In the genomic region with DNA sequence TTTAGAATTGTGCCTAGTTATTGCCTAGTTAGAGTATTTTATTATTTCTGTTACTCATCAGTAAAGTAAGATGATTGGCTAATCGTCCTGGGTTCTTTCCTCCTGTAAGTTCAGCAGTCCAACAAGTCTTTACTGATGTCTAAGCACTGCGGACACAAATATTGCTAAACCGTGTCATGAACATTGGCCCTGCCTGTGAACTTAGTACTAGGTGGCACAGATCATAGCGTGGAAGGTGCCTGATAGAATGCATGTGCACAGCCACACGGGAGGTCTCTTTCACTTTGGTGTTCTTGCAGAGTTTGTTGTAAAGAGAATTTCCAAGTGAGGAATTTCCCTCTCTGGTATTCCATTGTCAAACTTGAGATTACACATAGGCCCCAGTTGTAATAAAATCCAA, we compare ENCODE assay signal across 1 cellular context.
TF ChIP-seq lines count a peak whose summit lies in the region.

No MANE protein-coding gene starts in this region.

TF ChIP-seq in HepG2, 621 proteins besides CTCF, POLR2A, EP300 and RAD21 (continued from another document and continues in another):
- TF ChIP-seq, protein P1, sequence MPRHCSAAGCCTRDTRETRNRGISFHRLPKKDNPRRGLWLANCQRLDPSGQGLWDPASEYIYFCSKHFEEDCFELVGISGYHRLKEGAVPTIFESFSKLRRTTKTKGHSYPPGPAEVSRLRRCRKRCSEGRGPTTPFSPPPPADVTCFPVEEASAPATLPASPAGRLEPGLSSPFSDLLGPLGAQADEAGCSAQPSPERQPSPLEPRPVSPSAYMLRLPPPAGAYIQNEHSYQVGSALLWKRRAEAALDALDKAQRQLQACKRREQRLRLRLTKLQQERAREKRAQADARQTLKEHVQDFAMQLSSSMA (CRISPR knock-in tag; IDR thresholded peaks at IDR 0.05), result no peak
- TF ChIP-seq ZNF883 (CRISPR knock-in tag; IDR thresholded peaks at IDR 0.05; ENCODE audit: not compliant biosample characterization), result no peak
- peak; percentile 41; the same call in 1 of the 2 replicates for TF ChIP-seq ZNF124 (CRISPR knock-in tag; IDR thresholded peaks at IDR 0.05)
- no peak for TF ChIP-seq ATF7 (IDR thresholded peaks at IDR 0.05)
- no peak for TF ChIP-seq ATF7 (CRISPR knock-in tag; IDR thresholded peaks at IDR 0.05)
- TF ChIP-seq ZNF530 (CRISPR knock-in tag; IDR thresholded peaks at IDR 0.05; ENCODE audit: low read depth), result no peak
- 0 out of 2 replicates have a peak, but pooled peaks have one; percentile 65 for TF ChIP-seq HHEX (CRISPR knock-in tag; IDR thresholded peaks at IDR 0.05)
- no peak for TF ChIP-seq ZNF17 (CRISPR knock-in tag; IDR thresholded peaks at IDR 0.05)
- TF ChIP-seq ISX (CRISPR knock-in tag; conservative IDR thresholded peaks at IDR 0.05), result no peak
- TF ChIP-seq GZF1 (CRISPR knock-in tag; IDR thresholded peaks at IDR 0.05), result no peak
- peak; percentile 52; the same call in 1 of the 2 replicates for TF ChIP-seq RXRA (CRISPR knock-in tag; IDR thresholded peaks at IDR 0.05)
- no peak for TF ChIP-seq ZNF337 (CRISPR knock-in tag; IDR thresholded peaks at IDR 0.05; ENCODE audit: borderline replicate concordance, low read depth)
- no peak for TF ChIP-seq ZBTB42 (CRISPR knock-in tag; IDR thresholded peaks at IDR 0.05)
- TF ChIP-seq GABPA (IDR thresholded peaks at IDR 0.05; ENCODE audit: low read depth, low read length), result no peak
- peak; percentile 54; the same call in 1 of the 2 replicates for TF ChIP-seq GABPA (CRISPR knock-in tag; IDR thresholded peaks at IDR 0.05; ENCODE audit: low read depth)
- peak; percentile 61; the same call in 1 of the 2 replicates for TF ChIP-seq ISL2 (CRISPR knock-in tag; IDR thresholded peaks at IDR 0.05)
- TF ChIP-seq, protein P2, sequence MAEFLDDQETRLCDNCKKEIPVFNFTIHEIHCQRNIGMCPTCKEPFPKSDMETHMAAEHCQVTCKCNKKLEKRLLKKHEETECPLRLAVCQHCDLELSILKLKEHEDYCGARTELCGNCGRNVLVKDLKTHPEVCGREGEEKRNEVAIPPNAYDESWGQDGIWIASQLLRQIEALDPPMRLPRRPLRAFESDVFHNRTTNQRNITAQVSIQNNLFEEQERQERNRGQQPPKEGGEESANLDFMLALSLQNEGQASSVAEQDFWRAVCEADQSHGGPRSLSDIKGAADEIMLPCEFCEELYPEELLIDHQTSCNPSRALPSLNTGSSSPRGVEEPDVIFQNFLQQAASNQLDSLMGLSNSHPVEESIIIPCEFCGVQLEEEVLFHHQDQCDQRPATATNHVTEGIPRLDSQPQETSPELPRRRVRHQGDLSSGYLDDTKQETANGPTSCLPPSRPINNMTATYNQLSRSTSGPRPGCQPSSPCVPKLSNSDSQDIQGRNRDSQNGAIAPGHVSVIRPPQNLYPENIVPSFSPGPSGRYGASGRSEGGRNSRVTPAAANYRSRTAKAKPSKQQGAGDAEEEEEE (CRISPR knock-in tag; IDR thresholded peaks at IDR 0.05; ENCODE audit: borderline replicate concordance), result no peak
- no peak for TF ChIP-seq CCAR2 (optimal IDR thresholded peaks at IDR 0.05; ENCODE audit: low read depth, low read length)
- TF ChIP-seq ONECUT2 (CRISPR knock-in tag; IDR thresholded peaks at IDR 0.05), result no peak
- TF ChIP-seq, protein P3, sequence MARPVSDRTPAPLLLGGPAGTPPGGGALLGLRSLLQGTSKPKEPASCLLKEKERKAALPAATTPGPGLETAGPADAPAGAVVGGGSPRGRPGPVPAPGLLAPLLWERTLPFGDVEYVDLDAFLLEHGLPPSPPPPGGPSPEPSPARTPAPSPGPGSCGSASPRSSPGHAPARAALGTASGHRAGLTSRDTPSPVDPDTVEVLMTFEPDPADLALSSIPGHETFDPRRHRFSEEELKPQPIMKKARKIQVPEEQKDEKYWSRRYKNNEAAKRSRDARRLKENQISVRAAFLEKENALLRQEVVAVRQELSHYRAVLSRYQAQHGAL (CRISPR knock-in tag; IDR thresholded peaks at IDR 0.05; ENCODE audit: not compliant biosample characterization), result no peak
- no peak for TF ChIP-seq TAF15 (IDR thresholded peaks at IDR 0.05; ENCODE audit: low read depth, low read length, poor library complexity, severe bottlenecking)
- TF ChIP-seq ZNF513 (CRISPR knock-in tag; conservative IDR thresholded peaks at IDR 0.05), result no peak
- TF ChIP-seq, protein P4, sequence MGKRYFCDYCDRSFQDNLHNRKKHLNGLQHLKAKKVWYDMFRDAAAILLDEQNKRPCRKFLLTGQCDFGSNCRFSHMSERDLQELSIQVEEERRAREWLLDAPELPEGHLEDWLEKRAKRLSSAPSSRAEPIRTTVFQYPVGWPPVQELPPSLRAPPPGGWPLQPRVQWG (CRISPR knock-in tag; IDR thresholded peaks at IDR 0.05; ENCODE audit: borderline replicate concordance, low read depth), result no peak
- peak; percentile 95 for TF ChIP-seq SALL1 (CRISPR knock-in tag; IDR thresholded peaks at IDR 0.05)
- no peak for TF ChIP-seq NFATC3 (CRISPR knock-in tag; IDR thresholded peaks at IDR 0.05)
- TF ChIP-seq ZC3H4 (CRISPR knock-in tag; IDR thresholded peaks at IDR 0.05; ENCODE audit: borderline replicate concordance), result no peak
- TF ChIP-seq ZNF367 (CRISPR knock-in tag; IDR thresholded peaks at IDR 0.05; ENCODE audit: borderline replicate concordance), result no peak
- no peak for TF ChIP-seq NCOA5 (CRISPR knock-in tag; IDR thresholded peaks at IDR 0.05)
- no peak for TF ChIP-seq ZNF556 (CRISPR knock-in tag; IDR thresholded peaks at IDR 0.05; ENCODE audit: borderline replicate concordance)
- no peak for TF ChIP-seq SRSF1 (optimal IDR thresholded peaks at IDR 0.05; ENCODE audit: low read depth, low read length)
- no peak for TF ChIP-seq ZNF552 (CRISPR knock-in tag; IDR thresholded peaks at IDR 0.05; ENCODE audit: borderline replicate concordance)
- TF ChIP-seq AKAP8 (CRISPR knock-in tag; IDR thresholded peaks at IDR 0.05), result no peak
- TF ChIP-seq ZNF232 (CRISPR knock-in tag; IDR thresholded peaks at IDR 0.05; ENCODE audit: borderline replicate concordance), result no peak
- peak; percentile 29; the same call in 1 of the 2 replicates for TF ChIP-seq GFI1 (CRISPR knock-in tag; IDR thresholded peaks at IDR 0.05; ENCODE audit: borderline replicate concordance)
- TF ChIP-seq SMAD1 (CRISPR knock-in tag; IDR thresholded peaks at IDR 0.05; ENCODE audit: borderline replicate concordance, low read depth), result no peak
- TF ChIP-seq, protein P5, sequence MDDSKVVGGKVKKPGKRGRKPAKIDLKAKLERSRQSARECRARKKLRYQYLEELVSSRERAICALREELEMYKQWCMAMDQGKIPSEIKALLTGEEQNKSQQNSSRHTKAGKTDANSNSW (CRISPR knock-in tag; IDR thresholded peaks at IDR 0.05; ENCODE audit: borderline replicate concordance), result no peak
- TF ChIP-seq NCOA1 (CRISPR knock-in tag; IDR thresholded peaks at IDR 0.05), result no peak
- no peak for TF ChIP-seq ZNF224 (CRISPR knock-in tag; IDR thresholded peaks at IDR 0.05)
- TF ChIP-seq POGK (CRISPR knock-in tag; conservative IDR thresholded peaks at IDR 0.05), result peak; percentile 57; the same call in 1 of the 2 replicates
- peak; percentile 71; the same call in 1 of the 2 replicates for TF ChIP-seq ARNTL (CRISPR knock-in tag; IDR thresholded peaks at IDR 0.05)
- TF ChIP-seq PLRG1 (conservative IDR thresholded peaks at IDR 0.05), result no peak
- TF ChIP-seq ASH2L (IDR thresholded peaks at IDR 0.05; ENCODE audit: insufficient read length, low read depth, low read length), result peak; percentile 64
- TF ChIP-seq ZNF136 (CRISPR knock-in tag; IDR thresholded peaks at IDR 0.05; ENCODE audit: low read depth), result 0 out of 2 replicates have a peak, but pooled peaks have one; percentile 38
- TF ChIP-seq MBNL3 (CRISPR knock-in tag; conservative IDR thresholded peaks at IDR 0.05), result no peak
- TF ChIP-seq SOX5 (CRISPR knock-in tag; IDR thresholded peaks at IDR 0.05; ENCODE audit: borderline replicate concordance), result peak; percentile 89
- peak; percentile 49 for TF ChIP-seq THAP11 (CRISPR knock-in tag; IDR thresholded peaks at IDR 0.05)
- TF ChIP-seq ZNF12 (CRISPR knock-in tag; IDR thresholded peaks at IDR 0.05), result peak; percentile 61; the same call in 1 of the 2 replicates
- TF ChIP-seq RARG (CRISPR knock-in tag; IDR thresholded peaks at IDR 0.05; ENCODE audit: low read depth), result no peak
- TF ChIP-seq FOXK1 (CRISPR knock-in tag; IDR thresholded peaks at IDR 0.05; ENCODE audit: borderline replicate concordance, low read depth), result peak; percentile 50; the same call in 1 of the 2 replicates
- no peak for TF ChIP-seq PTBP1 (IDR thresholded peaks at IDR 0.05; ENCODE audit: low read depth, low read length, poor library complexity, severe bottlenecking)
- TF ChIP-seq ZSCAN22 (CRISPR knock-in tag; IDR thresholded peaks at IDR 0.05), result no peak
- peak; percentile 56; the same call in 1 of the 2 replicates for TF ChIP-seq ELF3 (CRISPR knock-in tag; IDR thresholded peaks at IDR 0.05)
- TF ChIP-seq ZFX (CRISPR knock-in tag; IDR thresholded peaks at IDR 0.05; ENCODE audit: low read depth), result peak; percentile 30; the same call in 1 of the 2 replicates
- no peak for TF ChIP-seq ZNF713 (CRISPR knock-in tag; IDR thresholded peaks at IDR 0.05)
- no peak for TF ChIP-seq ZC3H13 (CRISPR knock-in tag; IDR thresholded peaks at IDR 0.05)
- TF ChIP-seq, protein P6, sequence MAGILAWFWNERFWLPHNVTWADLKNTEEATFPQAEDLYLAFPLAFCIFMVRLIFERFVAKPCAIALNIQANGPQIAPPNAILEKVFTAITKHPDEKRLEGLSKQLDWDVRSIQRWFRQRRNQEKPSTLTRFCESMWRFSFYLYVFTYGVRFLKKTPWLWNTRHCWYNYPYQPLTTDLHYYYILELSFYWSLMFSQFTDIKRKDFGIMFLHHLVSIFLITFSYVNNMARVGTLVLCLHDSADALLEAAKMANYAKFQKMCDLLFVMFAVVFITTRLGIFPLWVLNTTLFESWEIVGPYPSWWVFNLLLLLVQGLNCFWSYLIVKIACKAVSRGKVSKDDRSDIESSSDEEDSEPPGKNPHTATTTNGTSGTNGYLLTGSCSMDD (CRISPR knock-in tag; IDR thresholded peaks at IDR 0.05), result no peak
- no peak for TF ChIP-seq ZNF225 (CRISPR knock-in tag; IDR thresholded peaks at IDR 0.05)
- TF ChIP-seq, protein P7, sequence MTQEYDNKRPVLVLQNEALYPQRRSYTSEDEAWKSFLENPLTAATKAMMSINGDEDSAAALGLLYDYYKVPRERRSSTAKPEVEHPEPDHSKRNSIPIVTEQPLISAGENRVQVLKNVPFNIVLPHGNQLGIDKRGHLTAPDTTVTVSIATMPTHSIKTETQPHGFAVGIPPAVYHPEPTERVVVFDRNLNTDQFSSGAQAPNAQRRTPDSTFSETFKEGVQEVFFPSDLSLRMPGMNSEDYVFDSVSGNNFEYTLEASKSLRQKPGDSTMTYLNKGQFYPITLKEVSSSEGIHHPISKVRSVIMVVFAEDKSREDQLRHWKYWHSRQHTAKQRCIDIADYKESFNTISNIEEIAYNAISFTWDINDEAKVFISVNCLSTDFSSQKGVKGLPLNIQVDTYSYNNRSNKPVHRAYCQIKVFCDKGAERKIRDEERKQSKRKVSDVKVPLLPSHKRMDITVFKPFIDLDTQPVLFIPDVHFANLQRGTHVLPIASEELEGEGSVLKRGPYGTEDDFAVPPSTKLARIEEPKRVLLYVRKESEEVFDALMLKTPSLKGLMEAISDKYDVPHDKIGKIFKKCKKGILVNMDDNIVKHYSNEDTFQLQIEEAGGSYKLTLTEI (CRISPR knock-in tag; conservative IDR thresholded peaks at IDR 0.05), result no peak
- TF ChIP-seq TCF7 (IDR thresholded peaks at IDR 0.05; ENCODE audit: low read depth), result peak; percentile 61
- no peak for TF ChIP-seq ARNT (IDR thresholded peaks at IDR 0.05)
- TF ChIP-seq KDM3A (CRISPR knock-in tag; IDR thresholded peaks at IDR 0.05; ENCODE audit: low read depth), result peak; percentile 72; the same call in 1 of the 2 replicates
- TF ChIP-seq CEBPB (IDR thresholded peaks at IDR 0.05; ENCODE audit: borderline replicate concordance, low read depth, low read length), result peak; percentile 96
- TF ChIP-seq KDM6A (CRISPR knock-in tag; IDR thresholded peaks at IDR 0.05; ENCODE audit: low read depth), result peak; percentile 81
- peak; percentile 87 for TF ChIP-seq SAP130 (CRISPR knock-in tag; IDR thresholded peaks at IDR 0.05; ENCODE audit: low read depth)
- no peak for TF ChIP-seq ZNF724P (CRISPR knock-in tag; IDR thresholded peaks at IDR 0.05; ENCODE audit: borderline replicate concordance)
- no peak for TF ChIP-seq HNRNPL (IDR thresholded peaks at IDR 0.05; ENCODE audit: low read depth, low read length)
